ENCODE assay signal across 1 cellular context in the genomic region with DNA sequence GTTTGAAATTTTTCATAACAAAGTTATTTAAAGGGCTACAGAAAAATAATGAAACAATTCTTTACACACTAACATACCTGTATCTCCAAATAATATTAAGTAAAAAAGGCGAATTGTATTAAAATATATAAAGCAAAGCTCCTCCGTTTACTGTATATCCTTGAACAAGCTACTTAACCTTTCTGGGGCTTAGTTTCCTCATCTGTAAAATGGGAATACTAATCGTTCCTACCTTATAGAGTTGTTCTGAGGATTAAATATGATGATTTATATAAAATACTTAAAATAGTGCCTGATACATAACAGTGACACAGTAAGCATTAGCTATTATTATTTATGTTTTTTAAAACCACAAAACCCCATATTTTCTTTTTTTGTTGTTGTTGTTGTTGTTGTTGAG.
TF ChIP-seq lines count a peak whose summit lies in the region.

No MANE protein-coding gene starts in this region.

TF ChIP-seq in K562, 482 proteins besides CTCF, POLR2A, EP300 and RAD21:
- no peak for TF ChIP-seq MYBL2 (IDR thresholded peaks at IDR 0.05; ENCODE audit: low read depth)
- no peak for TF ChIP-seq MYBL2 (CRISPR knock-in tag; IDR thresholded peaks at IDR 0.05; ENCODE audit: borderline replicate concordance)
- TF ChIP-seq ZNF253 (CRISPR knock-in tag; conservative IDR thresholded peaks at IDR 0.05): no peak
- peak; percentile 68; the same call in 1 of the 2 replicates for TF ChIP-seq BCOR (IDR thresholded peaks at IDR 0.05)
- TF ChIP-seq RBM25 (IDR thresholded peaks at IDR 0.05; ENCODE audit: low read depth, low read length, severe bottlenecking): peak; percentile 98
- TF ChIP-seq ZNF444 (CRISPR knock-in tag; IDR thresholded peaks at IDR 0.05): no peak
- peak; percentile 25 to 44; a peak in 2 of 4 replicates for TF ChIP-seq KDM1A (IDR thresholded peaks at IDR 0.05)
- 0 out of 2 replicates have a peak, but pooled peaks have one; percentile 25 for TF ChIP-seq ESRRA (IDR thresholded peaks at IDR 0.05; ENCODE audit: borderline replicate concordance, low read depth)
